Comparison of ENCODE assay signal across 16 cellular contexts in genomic region chr6:170250981-170251775, GRCh38. TPM values are rescaled to one million over a fixed set of nuclear protein-coding genes. Genes with fewer than 3 reads are reported as not detected.
"Had no signal": no experiment of that assay in that cellular context is flagged by ENCODE, and none has a peak within 500 bp of the region (broad histone marks: within the 10 kb centered on the region; RNA-seq: fewer than 3 reads in every experiment).

No MANE protein-coding gene starts in this region.

- H3K4me1 Mint-ChIP-seq: activated CD8-positive, alpha-beta memory T cell treated with anti-CD3 and anti-CD28 coated beads, Interleukin-2, amount 10 ng/mL, durations not matched to agents 7 days and 5 days; stimulated activated naive CD8-positive, alpha-beta T cell treated with anti-CD3 and anti-CD28 coated beads, Interleukin-15, amount 100 ng/mL, for 72 hours had no signal

- DNase-seq: activated CD4-positive, alpha-beta T cell treated with anti-CD3 and anti-CD28 coated beads for 1 hour; activated CD4-positive, alpha-beta T cell treated with anti-CD3 and anti-CD28 coated beads, Interleukin-2, amount 50 U/mL, for 4 hours; activated CD8-positive, alpha-beta memory T cell treated with anti-CD3 and anti-CD28 coated beads, Interleukin-2, amount 10 ng/mL, durations not matched to agents 7 days and 5 days; activated effector memory CD4-positive, alpha-beta T cell treated with Interleukin-2 at 50 U/mL for 16 hours; activated T-cell treated with anti-CD3 and anti-CD28 coated beads, Interleukin-2, amount 50 U/mL, for 24 hours; foreskin melanocyte; left colon; psoas muscle; stimulated activated CD4-positive, alpha-beta T cell treated with anti-CD3 and anti-CD28 coated beads, Interleukin-1b, Interleukin-23, amount 100 ng/mL, for 48 hours; stimulated activated naive CD8-positive, alpha-beta T cell treated with anti-CD3 and anti-CD28 coated beads, Interleukin-15, amount 100 ng/mL, for 72 hours; upper lobe of left lung had no signal

- ATAC-seq: activated CD8-positive, alpha-beta memory T cell treated with anti-CD3 and anti-CD28 coated beads, Interleukin-2, amount 10 ng/mL, durations not matched to agents 7 days and 5 days; activated naive CD4-positive, alpha-beta T cell treated with anti-CD3 and anti-CD28 coated beads, Interleukin-2, amount 50 U/mL, for 72 hours; left colon; naive thymus-derived CD8-positive, alpha-beta T cell; psoas muscle; sciatic nerve; stimulated activated naive CD8-positive, alpha-beta T cell treated with anti-CD3 and anti-CD28 coated beads, Interleukin-15, amount 100 ng/mL, for 72 hours had no signal

- H3K27me3 Mint-ChIP-seq: stimulated activated naive CD8-positive, alpha-beta T cell treated with anti-CD3 and anti-CD28 coated beads, Interleukin-15, amount 100 ng/mL, for 72 hours had no signal

- H3K27ac Mint-ChIP-seq: activated CD8-positive, alpha-beta memory T cell treated with anti-CD3 and anti-CD28 coated beads, Interleukin-2, amount 10 ng/mL, durations not matched to agents 7 days and 5 days; activated naive CD4-positive, alpha-beta T cell treated with anti-CD3 and anti-CD28 coated beads, Interleukin-2, amount 50 U/mL, for 72 hours; activated T-cell treated with anti-CD3 and anti-CD28 coated beads, Interleukin-2, amount 50 U/mL, for 24 hours; stimulated activated naive CD8-positive, alpha-beta T cell treated with anti-CD3 and anti-CD28 coated beads, Interleukin-15, amount 100 ng/mL, for 72 hours had no signal

- H3K27ac ChIP-seq: psoas muscle, upper lobe of left lung had no signal

- H3K9me3 ChIP-seq: psoas muscle, upper lobe of left lung had no signal

- H3K27me3 ChIP-seq: upper lobe of left lung had no signal

- H3K36me3 Mint-ChIP-seq: activated CD8-positive, alpha-beta memory T cell treated with anti-CD3 and anti-CD28 coated beads, Interleukin-2, amount 10 ng/mL, durations not matched to agents 7 days and 5 days; activated naive CD4-positive, alpha-beta T cell treated with anti-CD3 and anti-CD28 coated beads, Interleukin-2, amount 50 U/mL, for 72 hours; naive thymus-derived CD8-positive, alpha-beta T cell had no signal

- H3K4me3 Mint-ChIP-seq: activated CD8-positive, alpha-beta memory T cell treated with anti-CD3 and anti-CD28 coated beads, Interleukin-2, amount 10 ng/mL, durations not matched to agents 7 days and 5 days; activated T-cell treated with anti-CD3 and anti-CD28 coated beads, Interleukin-2, amount 50 U/mL, for 24 hours; naive thymus-derived CD8-positive, alpha-beta T cell; stimulated activated naive CD8-positive, alpha-beta T cell treated with anti-CD3 and anti-CD28 coated beads, Interleukin-15, amount 100 ng/mL, for 72 hours had no signal

- H3K4me3 ChIP-seq: lung, psoas muscle, upper lobe of left lung had no signal

- H3K36me3 ChIP-seq: upper lobe of left lung had no signal

- H3K9me3 Mint-ChIP-seq: activated naive CD4-positive, alpha-beta T cell treated with anti-CD3 and anti-CD28 coated beads, Interleukin-2, amount 50 U/mL, for 72 hours; activated T-cell treated with anti-CD3 and anti-CD28 coated beads, Interleukin-2, amount 50 U/mL, for 24 hours; naive thymus-derived CD8-positive, alpha-beta T cell; stimulated activated naive CD8-positive, alpha-beta T cell treated with anti-CD3 and anti-CD28 coated beads, Interleukin-15, amount 100 ng/mL, for 72 hours had no signal

RNA-seq across cellular contexts. Expression of gene DLL1, which starts 39.7 kb away (rescaled TPM):
- total RNA-seq: T-helper 1 cell treated with Interleukin-12 subunit alpha and Interleukin-12 subunit beta and Interleukin-4 antibody, amounts not matched to agents 30 ng/mL and 1 ng/mL, for 36 hours had no signal
